ENCODE assay signal across 25 cellular contexts in genomic region chr3:192827208-192827607, GRCh38.
DNase-seq lines count a peak whose midpoint lies in the region; ATAC-seq and TF ChIP-seq lines count a peak whose summit lies in the region.
"Had no signal": no experiment of that assay in that cellular context is flagged by ENCODE, and none has a peak within 500 bp of the region (broad histone marks: within the 10 kb centered on the region; RNA-seq: fewer than 3 reads in every experiment).

No MANE protein-coding gene starts in this region.

- peak; percentile 59 for ATAC-seq in RWPE2 (ENCODE audit: low read depth)
- ATAC-seq: HepG2; right lobe of liver; stimulated activated memory B cell treated with anti-CD40 and anti-IgM and Interleukin-4, amounts not matched to agents 10 μg/mL and 1 μg/mL and 100 μg/mL, for 72 hours; T-helper 17 cell had no signal

- H3K4me3 ChIP-seq in AG10803 (ENCODE audit: low read length): no peak overlapping the region
- no peak overlapping the region for H3K4me3 ChIP-seq in RWPE2 (ENCODE audit: severe bottlenecking)
- H3K4me3 ChIP-seq in lower leg skin (ENCODE audit: low read depth, poor library complexity, severe bottlenecking): no peak overlapping the region
- H3K4me3 ChIP-seq in esophagus muscularis mucosa: no peak overlapping the region
- H3K4me3 ChIP-seq: lung, Peyer's patch, right lobe of liver, SK-N-MC had no signal

- intact Hi-C loops in lower leg skin (cut with DNase I; ENCODE audit: low total_unique reads): no loop called here
- intact Hi-C loops in esophagus muscularis mucosa (cut with DNase I): no loop called here

- H3K36me3 ChIP-seq in RWPE2 (ENCODE audit: low read depth) (no peaks in the 10 kb centered on the region), esophagus muscularis mucosa (no peaks in the 10 kb centered on the region)
- H3K36me3 ChIP-seq: Peyer's patch, right lobe of liver had no signal

- TF ChIP-seq CTCF in AG10803 (conservative IDR thresholded peaks at IDR 0.05; ENCODE audit: low read length): no peak
- TF ChIP-seq CTCF in RWPE2 (IDR thresholded peaks at IDR 0.05; ENCODE audit: poor library complexity, severe bottlenecking): no peak
- TF ChIP-seq CTCF in lower leg skin (IDR thresholded peaks at IDR 0.05): no peak
- no peak for TF ChIP-seq CTCF in esophagus muscularis mucosa (IDR thresholded peaks at IDR 0.05)

- TF ChIP-seq EP300 in esophagus muscularis mucosa (IDR thresholded peaks at IDR 0.05): no peak

- H3K4me1 ChIP-seq in RWPE2 (ENCODE audit: insufficient read depth, poor library complexity, severe bottlenecking) (peaks cover 37% of the 10 kb centered on the region), esophagus muscularis mucosa (peaks cover 6 to 42% (median 36%) of the 10 kb centered on the region in 4 donors)
- H3K4me1 ChIP-seq: parathyroid adenoma had no signal

- H3K9me3 ChIP-seq in RWPE2 (ENCODE audit: severe bottlenecking) (no peaks in the 10 kb centered on the region), esophagus muscularis mucosa (no peaks in the 10 kb centered on the region)
- H3K9me3 ChIP-seq: Peyer's patch, right lobe of liver had no signal

- 70 to 77% methylated on average over 4 of the region's 4 CpGs for WGBS in lower leg skin, 2 donors
- WGBS in esophagus muscularis mucosa: 65% methylated on average over 4 of the region's 4 CpGs

- peak; percentile 59 for DNase-seq in A172 (ENCODE audit: low spot score)
- peak; percentile 39 for DNase-seq in AG10803 (ENCODE audit: low read depth)
- DNase-seq in RWPE2 (ENCODE audit: low spot score): no peak
- peak; percentile 85 for DNase-seq in myocyte (ENCODE audit: low read depth)
- DNase-seq in lower leg skin (ENCODE audit: low spot score in 2 of 2): no peak
- no peak for DNase-seq in effector CD8-positive, alpha-beta T cell (lab: John Stamatoyannopoulos, UW)
- no peak for DNase-seq in esophagus muscularis mucosa (ENCODE audit: extremely low spot score)
- DNase-seq: activated CD4-positive, alpha-beta T cell treated with anti-CD3 and anti-CD28 coated beads for 1 hour; activated gamma-delta T cell; head of caudate nucleus; Kasumi-1; NCI-H1092; NCI-H187; NCI-H2171; NCI-H524; Peyer's patch; right lobe of liver; stimulated activated CD4-positive, alpha-beta T cell treated with anti-CD3 and anti-CD28 coated beads, Interleukin-4, amount 100 ng/mL, for 24 hours; T-helper 17 cell had no signal

- no peaks in the 10 kb centered on the region for H3K27me3 ChIP-seq in RWPE2 (ENCODE audit: insufficient read depth, poor library complexity, severe bottlenecking)
- H3K27me3 ChIP-seq in esophagus muscularis mucosa: no peaks in the 10 kb centered on the region
- H3K27me3 ChIP-seq: Peyer's patch, right lobe of liver had no signal

- H3K27ac ChIP-seq in RWPE2 (ENCODE audit: poor library complexity, severe bottlenecking) (no peak overlapping the region), esophagus muscularis mucosa (replicated peaks in 1 of 4) (no peak overlapping the region)
- H3K27ac ChIP-seq: HL-60, parathyroid adenoma, Peyer's patch, right lobe of liver, SK-N-MC had no signal

- TF ChIP-seq POLR2A in lower leg skin (IDR thresholded peaks at IDR 0.05): no peak
- no peak for TF ChIP-seq POLR2A in esophagus muscularis mucosa (IDR thresholded peaks at IDR 0.05; ENCODE audit: low read depth)

Comparison
In these comparisons a context has a peak if more than half of its experiments do, and no peak if none do; other contexts are left out.
1. DNase-seq: peak in A172 (single experiment), AG10803 (single experiment) and myocyte (single experiment); none in RWPE2 (single experiment), lower leg skin (0 of 2), effector CD8-positive, alpha-beta T cell (single experiment) and esophagus muscularis mucosa (single experiment).